ENCODE assay signal across 24 cellular contexts in genomic region chr2:219607931-219608330, GRCh38. TPM values are rescaled to one million over a fixed set of nuclear protein-coding genes. Genes with fewer than 3 reads are reported as not detected.
"Had no signal": no experiment of that assay in that cellular context is flagged by ENCODE, and none has a peak within 500 bp of the region (broad histone marks: within the 10 kb centered on the region; RNA-seq: fewer than 3 reads in every experiment).

No MANE protein-coding gene starts in this region.

- H3K27ac ChIP-seq: RWPE1, SJCRH30 had no signal

- H3K4me3 ChIP-seq: MG63, SJCRH30 had no signal

- H3K4me1 ChIP-seq: SJCRH30 had no signal

- ATAC-seq: Panc1, PC-3, SK-N-SH treated with all-trans-retinoic acid at 6 μM for 48 hours had no signal

- H3K9me3 ChIP-seq: MG63, SJCRH30 had no signal

- H3K27me3 ChIP-seq: MG63, SJCRH30 had no signal

- H3K36me3 ChIP-seq: MG63, SJCRH30 had no signal

- DNase-seq: KBM-7; MG63; NCI-H1092; NCI-H1105 treated with DMSO at 0.1 percent for 48 hours; NCI-H1436; NCI-H187; NCI-H2029; NCI-H2081 treated with DMSO at 0.1 percent for 48 hours; NCI-H2171; NCI-H226; NCI-H446; NCI-H510A; NCI-H524 treated with DMSO at 0.1 percent for 48 hours; NCI-H69; NCI-H774; NK-92 treated with Interleukin-12 subunit alpha and Interleukin-12 subunit beta, amount 100 ng/mL, for 24 hours; PC-3; SHP77 treated with DMSO at 0.1 percent for 48 hours; SJCRH30 had no signal

RNA-seq across cellular contexts. Expression of gene SLC4A3, which starts 19.5 kb away (rescaled TPM):
- total RNA-seq: OCI-LY7 had no signal

RNA-seq across cellular contexts. Expression of gene INHA, which starts 35.8 kb away (rescaled TPM):
- total RNA-seq: HT-29, OCI-LY7 had no signal
